Comparison of ENCODE assay signal across 17 cellular contexts in genomic region chr7:372546-372938, GRCh38.
A peak's percentile ranks its signal among the peaks of the same experiment; 100 is the strongest.
DNase-seq lines count a peak whose midpoint lies in the region; ATAC-seq and TF ChIP-seq lines count a peak whose summit lies in the region.
"Had no signal": no experiment of that assay in that cellular context is flagged by ENCODE, and none has a peak within 500 bp of the region (broad histone marks: within the 10 kb centered on the region; RNA-seq: fewer than 3 reads in every experiment).

No MANE protein-coding gene starts in this region.

- no peak for TF ChIP-seq POLR2A in body of pancreas (IDR thresholded peaks at IDR 0.05)

- no peaks in the 10 kb centered on the region for H3K79me1 ChIP-seq in mesendoderm (ENCODE audit: low read length)

- H3K9me3 ChIP-seq in left ventricle myocardium inferior (replicated peaks) (no peaks in the 10 kb centered on the region), right atrium auricular region (no peaks in the 10 kb centered on the region), body of pancreas (no peaks in the 10 kb centered on the region)
- H3K9me3 ChIP-seq: upper lobe of left lung had no signal

- TF ChIP-seq CTCF in left ventricle myocardium inferior (IDR thresholded peaks at IDR 0.05; ENCODE audit: borderline replicate concordance) (no peak), right atrium auricular region (IDR thresholded peaks at IDR 0.05) (no peak), body of pancreas (IDR thresholded peaks at IDR 0.05) (no peak), nephron (IDR thresholded peaks at IDR 0.05; ENCODE audit: unreplicated experiment in 3 of 3) (no peak), type B pancreatic cell (conservative IDR thresholded peaks at IDR 0.05) (no peak), GM10266 (IDR thresholded peaks at IDR 0.05; ENCODE audit: control insufficient read depth, insufficient read depth, low read depth, missing control alignments) (no peak)

- H2BK15ac ChIP-seq in mesendoderm (replicated peaks; ENCODE audit: low read depth), result no peak overlapping the region

- no peak overlapping the region for H3K23ac ChIP-seq in mesendoderm (ENCODE audit: low read length)

- no peak for ATAC-seq in body of pancreas
- ATAC-seq: activated T-helper 17 cell treated with anti-CD3 and anti-CD28 coated beads, Interleukin-2, amount 50 U/mL, for 72 hours had no signal

- 45 to 50% methylated on average over 10 to 15 of the region's 15 CpGs for WGBS in body of pancreas, 2 donors
- no CpG with 5 or more reads among the region's 15 CpGs for WGBS in mesendoderm (ENCODE audit: extremely low coverage, insufficient coverage, low lambda C conversion rate)

- H2AK5ac ChIP-seq in mesendoderm (ENCODE audit: low read length), result no peak overlapping the region

- no peak overlapping the region for H3K4me3 ChIP-seq in left ventricle myocardium inferior
- H3K4me3 ChIP-seq in right atrium auricular region, result no peak overlapping the region
- H3K4me3 ChIP-seq in body of pancreas, result no peak overlapping the region
- H3K4me3 ChIP-seq in mesendoderm (ENCODE audit: low read length), result no peak overlapping the region
- H3K4me3 ChIP-seq: lung, upper lobe of left lung had no signal

- H3K4me1 Mint-ChIP-seq in nephron, result peaks cover 12% of the 10 kb centered on the region
- peaks cover 14% of the 10 kb centered on the region for H3K4me1 Mint-ChIP-seq in type B pancreatic cell (ENCODE audit: unreplicated experiment)
- H3K4me1 Mint-ChIP-seq: activated T-helper 17 cell treated with anti-CD3 and anti-CD28 coated beads, Interleukin-2, amount 50 U/mL, for 72 hours had no signal

- H2BK5ac ChIP-seq in mesendoderm (ENCODE audit: low read length), result no peak overlapping the region

- no peak overlapping the region for H3K56ac ChIP-seq in mesendoderm (ENCODE audit: low read length)

- H3K36me3 Mint-ChIP-seq in nephron (ENCODE audit: low read depth) (no peaks in the 10 kb centered on the region), type B pancreatic cell (no peaks in the 10 kb centered on the region)

- H3K36me3 ChIP-seq in left ventricle myocardium inferior (no peaks in the 10 kb centered on the region), right atrium auricular region (no peaks in the 10 kb centered on the region), body of pancreas (replicated peaks in 1 of 2; ENCODE audit: insufficient read depth in 1 of 2, low read depth in 2 of 2) (no peaks in the 10 kb centered on the region), mesendoderm (ENCODE audit: control insufficient read depth, insufficient read depth, low read length) (no peaks in the 10 kb centered on the region)
- H3K36me3 ChIP-seq: upper lobe of left lung had no signal

- H3K27ac Mint-ChIP-seq in nephron, result peak overlapping the region; percentile 93 to 97 (median 95)
- peak overlapping the region; percentile 76 for H3K27ac Mint-ChIP-seq in type B pancreatic cell
- H3K27ac Mint-ChIP-seq: activated T-helper 17 cell treated with anti-CD3 and anti-CD28 coated beads, Interleukin-2, amount 50 U/mL, for 72 hours; HFFc6; stimulated activated naive CD8-positive, alpha-beta T cell treated with anti-CD3 and anti-CD28 coated beads, Interleukin-15, Interleukin-2, amounts not matched to agents 100 ng/mL and 50 ng/mL, for 24 hours had no signal

- H4K8ac ChIP-seq in mesendoderm (ENCODE audit: low read depth, low read length), result no peak overlapping the region

- DNase-seq in left ventricle myocardium inferior (peak; percentile 5), right atrium auricular region (ENCODE audit: low spot score) (no peak), body of pancreas (no peak), type B pancreatic cell (ENCODE audit: extremely low spot score, unreplicated experiment) (no peak), NCI-H748 treated with DMSO at 0.1 percent for 48 hours (lab: John Stamatoyannopoulos, UW) (no peak), mesendoderm (no peak), GM10266 (ENCODE audit: extremely low spot score) (no peak)
- DNase-seq: HFFc6, NCI-H1417 treated with DMSO at 0.1 percent for 48 hours, NCI-H524, RPMI8226 had no signal

- no peak overlapping the region for H3K4me2 ChIP-seq in mesendoderm (ENCODE audit: low read length)

- no peak overlapping the region for H3K9ac ChIP-seq in mesendoderm (ENCODE audit: low read length)

- no peak overlapping the region for H4K5ac ChIP-seq in mesendoderm (ENCODE audit: low read length)

- H3K4ac ChIP-seq in mesendoderm (ENCODE audit: low read depth, low read length), result no peak overlapping the region

- H2BK120ac ChIP-seq in mesendoderm (ENCODE audit: low read depth, low read length), result no peak overlapping the region

- no peaks in the 10 kb centered on the region for H3K9me3 Mint-ChIP-seq in nephron
- no peaks in the 10 kb centered on the region for H3K9me3 Mint-ChIP-seq in type B pancreatic cell
- H3K9me3 Mint-ChIP-seq: activated T-helper 17 cell treated with anti-CD3 and anti-CD28 coated beads, Interleukin-2, amount 50 U/mL, for 72 hours; HFFc6; stimulated activated naive CD8-positive, alpha-beta T cell treated with anti-CD3 and anti-CD28 coated beads, Interleukin-15, Interleukin-2, amounts not matched to agents 100 ng/mL and 50 ng/mL, for 24 hours had no signal

- H3K27me3 ChIP-seq in left ventricle myocardium inferior (ENCODE audit: low read depth) (peaks cover 38% of the 10 kb centered on the region), right atrium auricular region (no peaks in the 10 kb centered on the region), body of pancreas (no peaks in the 10 kb centered on the region), mesendoderm (ENCODE audit: insufficient read depth, low read length, poor library complexity) (no peaks in the 10 kb centered on the region)
- H3K27me3 ChIP-seq: upper lobe of left lung had no signal

- H3K27me3 Mint-ChIP-seq in nephron (ENCODE audit: low read depth) (peaks cover 4% of the 10 kb centered on the region), type B pancreatic cell (peaks cover 5% of the 10 kb centered on the region)
- H3K27me3 Mint-ChIP-seq: activated T-helper 17 cell treated with anti-CD3 and anti-CD28 coated beads, Interleukin-2, amount 50 U/mL, for 72 hours; stimulated activated naive CD8-positive, alpha-beta T cell treated with anti-CD3 and anti-CD28 coated beads, Interleukin-15, Interleukin-2, amounts not matched to agents 100 ng/mL and 50 ng/mL, for 24 hours had no signal

- H3K4me3 Mint-ChIP-seq in nephron (peak overlapping the region; percentile 6 to 43 (median 7)), type B pancreatic cell (peak overlapping the region; percentile 44)
- H3K4me3 Mint-ChIP-seq: activated T-helper 17 cell treated with anti-CD3 and anti-CD28 coated beads, Interleukin-2, amount 50 U/mL, for 72 hours; HFFc6; stimulated activated naive CD8-positive, alpha-beta T cell treated with anti-CD3 and anti-CD28 coated beads, Interleukin-15, Interleukin-2, amounts not matched to agents 100 ng/mL and 50 ng/mL, for 24 hours had no signal

- no peak overlapping the region for H3K18ac ChIP-seq in mesendoderm (ENCODE audit: low read length)

- H3K27ac ChIP-seq in left ventricle myocardium inferior (replicated peaks), result no peak overlapping the region
- no peak overlapping the region for H3K27ac ChIP-seq in right atrium auricular region
- H3K27ac ChIP-seq in body of pancreas, result peak overlapping the region; percentile 73 to 97 (median 85)
- no peak overlapping the region for H3K27ac ChIP-seq in mesendoderm (ENCODE audit: low read depth, low read length)
- H3K27ac ChIP-seq: epithelial cell of prostate, upper lobe of left lung had no signal

- H3K79me2 ChIP-seq in mesendoderm (ENCODE audit: control insufficient read depth, insufficient read depth, low read length), result no peaks in the 10 kb centered on the region

- intact Hi-C loops in left ventricle myocardium inferior (cut with micrococcal nuclease) (no loop called here), body of pancreas (cut with DNase I) (no loop called here)

- H3K4me1 ChIP-seq in left ventricle myocardium inferior, result no peaks in the 10 kb centered on the region
- H3K4me1 ChIP-seq in right atrium auricular region, result no peaks in the 10 kb centered on the region
- peaks cover 62% of the 10 kb centered on the region for H3K4me1 ChIP-seq in body of pancreas
- H3K4me1 ChIP-seq in mesendoderm (ENCODE audit: control insufficient read depth, low read depth, low read length), result no peaks in the 10 kb centered on the region

Comparison
In these comparisons a context has a peak if more than half of its experiments do, and no peak if none do; other contexts are left out.
1. H3K27ac ChIP-seq: peak in body of pancreas (4 of 4); none in left ventricle myocardium inferior (single experiment), right atrium auricular region (0 of 2) and mesendoderm (single experiment).